In the genomic region with DNA sequence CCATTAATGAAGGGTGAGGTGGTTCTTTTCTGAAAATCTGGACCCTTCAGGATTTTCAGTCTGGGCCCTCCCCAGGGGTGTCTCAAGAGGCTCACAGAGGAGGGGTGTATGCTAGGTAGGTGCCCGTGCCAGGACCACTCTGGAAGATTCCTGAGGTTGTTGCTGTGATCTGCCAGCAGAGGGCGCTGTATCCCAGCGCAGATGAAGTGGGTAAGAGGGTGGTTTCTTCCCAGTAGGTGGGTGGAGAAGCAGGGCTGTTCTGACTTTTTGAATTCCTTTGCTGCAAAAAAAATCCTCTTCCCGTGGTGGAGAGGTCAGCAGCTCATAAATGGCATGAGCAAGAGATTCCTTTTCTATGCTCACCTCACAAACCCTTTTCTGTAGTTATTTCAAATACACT, we compare ENCODE assay signal across 9 cellular contexts. TPM values are rescaled to one million over a fixed set of nuclear protein-coding genes. Genes with fewer than 3 reads are reported as not detected.
DNase-seq lines count a peak whose midpoint lies in the region; ATAC-seq, FAIRE-seq and TF ChIP-seq lines count a peak whose summit lies in the region.
"Had no signal": no experiment of that assay in that cellular context is flagged by ENCODE, and none has a peak within 500 bp of the region (broad histone marks: within the 10 kb centered on the region; RNA-seq: fewer than 3 reads in every experiment).

No MANE protein-coding gene starts in this region.

- ATAC-seq in HepG2: peak; percentile 89
- peak; percentile 65 for ATAC-seq in stimulated activated naive CD8-positive, alpha-beta T cell treated with anti-CD3 and anti-CD28 coated beads, Interleukin-15, amount 100 ng/mL, for 72 hours

- no peaks in the 10 kb centered on the region for H3K27me3 Mint-ChIP-seq in stimulated activated naive CD8-positive, alpha-beta T cell treated with anti-CD3 and anti-CD28 coated beads, Interleukin-15, amount 100 ng/mL, for 72 hours

- no peak overlapping the region for H3K27ac Mint-ChIP-seq in stimulated activated naive CD8-positive, alpha-beta T cell treated with anti-CD3 and anti-CD28 coated beads, Interleukin-15, amount 100 ng/mL, for 72 hours

- DNase-seq in DMS79 treated with DMSO at 0.1 percent for 48 hours (lab: John Stamatoyannopoulos, UW): peak; percentile 27
- no peak for DNase-seq in DMS79 (lab: John Stamatoyannopoulos, UW)
- peak; percentile 32 for DNase-seq in UCSD-AML1 (lab: John Stamatoyannopoulos, UW; ENCODE audit: unreplicated experiment)
- peak; percentile 32 to 43 for DNase-seq in cardiac fibroblast (ENCODE audit: low read depth in 2 of 2)
- peak; percentile 5 for DNase-seq in HepG2 (ENCODE audit: low spot score)
- DNase-seq in stimulated activated naive CD8-positive, alpha-beta T cell treated with anti-CD3 and anti-CD28 coated beads, Interleukin-15, amount 100 ng/mL, for 72 hours: peak; percentile 21 to 30
- DNase-seq in NK-92 (lab: John Stamatoyannopoulos, UW; ENCODE audit: unreplicated experiment): no peak

- no peak for TF ChIP-seq POLR2A in HepG2 (IDR thresholded peaks at IDR 0.05; ENCODE audit: insufficient read depth in 1 of 2, low read depth in 2 of 2, low read length in 2 of 2)

- peak overlapping the region; percentile 32 for H3K4me2 ChIP-seq in HepG2 (ENCODE audit: low read depth, low read length)

- no peaks in the 10 kb centered on the region for H4K20me1 ChIP-seq in HepG2 (ENCODE audit: insufficient read depth, low read length)

- TF ChIP-seq CTCF in LNCAP (IDR thresholded peaks at IDR 0.05): peak; percentile 76
- peak; percentile 77 for TF ChIP-seq CTCF in cardiac fibroblast (IDR thresholded peaks at IDR 0.05; ENCODE audit: low read depth, low read length)
- peak; percentile 72 for TF ChIP-seq CTCF in HepG2 (CRISPR knock-in tag; IDR thresholded peaks at IDR 0.05)

- no peaks in the 10 kb centered on the region for H3K9me3 Mint-ChIP-seq in stimulated activated naive CD8-positive, alpha-beta T cell treated with anti-CD3 and anti-CD28 coated beads, Interleukin-15, amount 100 ng/mL, for 72 hours

- H3K9ac ChIP-seq in HepG2 (ENCODE audit: insufficient read depth, low read depth, low read length): no peak overlapping the region

- no peak overlapping the region for H2AFZ ChIP-seq in HepG2 (ENCODE audit: low read length)

- WGBS in HepG2 (ENCODE audit: low lambda C conversion rate): 8% methylated on average over 4 of the region's 4 CpGs

- CTCF ChIA-PET in HepG2 (lab: Yijun Ruan, JAX; ENCODE audit: low intra/inter-chr PET ratio, low total read pairs): interaction anchor here (0.7 kb wide), 1 partner anchor 91 kb away, joined by 3 read pairs; no protein-coding TSS in a partner anchor

- no peaks in the 10 kb centered on the region; the same call in 1 of the 2 replicates for H3K4me1 ChIP-seq in HepG2 (ENCODE audit: insufficient read depth, low read length)

- in situ Hi-C loops in HepG2 (cut with HindIII; ENCODE audit: extremely low pct_ligation_motif_present, low pct_unique_long_range_greater_than_20kb): no loop called here

- no peaks in the 10 kb centered on the region for H3K36me3 ChIP-seq in HepG2 (replicated peaks in 1 of 2; ENCODE audit: control insufficient read depth in 1 of 2, insufficient read depth in 2 of 2, low read length in 2 of 2)

- 0 out of 2 replicates have a peak, but pooled peaks have one; percentile 20 for TF ChIP-seq RAD21 in HepG2 (CRISPR knock-in tag; IDR thresholded peaks at IDR 0.05)

- no peak overlapping the region for H3K27ac ChIP-seq in HepG2 (ENCODE audit: extremely low read length, insufficient read depth, low read length)

- intact Hi-C loops in HepG2 (cut with micrococcal nuclease; ENCODE audit: unreplicated experiment): no loop called here

- POLR2A ChIA-PET in HepG2 (lab: Yijun Ruan, JAX): no interaction called here

- no peak overlapping the region for H3K4me3 ChIP-seq in cardiac fibroblast (replicated peaks in 1 of 2; ENCODE audit: low read depth in 2 of 2, low read length in 2 of 2)
- no peak overlapping the region for H3K4me3 ChIP-seq in HepG2 (replicated peaks in 1 of 3; ENCODE audit: insufficient read depth in 1 of 3, low read depth in 2 of 3, low read length in 3 of 3)

- BruUV-seq in HepG2 (replicated peaks; lab: Mats Ljungman, UMichigan): no TSS peak

- H3K79me2 ChIP-seq in HepG2 (ENCODE audit: insufficient read depth, low read length): no peaks in the 10 kb centered on the region

- no peak for FAIRE-seq in HepG2 (lab: Jason Lieb, UNC)
- FAIRE-seq: A204.1 had no signal

- no peaks in the 10 kb centered on the region for H3K27me3 ChIP-seq in HepG2 (ENCODE audit: control insufficient read depth in 1 of 2, insufficient read depth in 2 of 2, low read length in 2 of 2)

- peaks cover 11% of the 10 kb centered on the region for H3K4me1 Mint-ChIP-seq in stimulated activated naive CD8-positive, alpha-beta T cell treated with anti-CD3 and anti-CD28 coated beads, Interleukin-15, amount 100 ng/mL, for 72 hours

- no peak for TF ChIP-seq EP300 in HepG2 (IDR thresholded peaks at IDR 0.05; ENCODE audit: low read depth in 2 of 2, low read length in 2 of 2)
- TF ChIP-seq EP300 in HepG2 (CRISPR knock-in tag; IDR thresholded peaks at IDR 0.05; ENCODE audit: borderline replicate concordance): no peak

- no peaks in the 10 kb centered on the region for H3K9me3 ChIP-seq in HepG2 (ENCODE audit: low read length)

- no peak overlapping the region for H3K4me3 Mint-ChIP-seq in stimulated activated naive CD8-positive, alpha-beta T cell treated with anti-CD3 and anti-CD28 coated beads, Interleukin-15, amount 100 ng/mL, for 72 hours

TF ChIP-seq in HepG2, 621 proteins besides CTCF, POLR2A, EP300 and RAD21:
- TF ChIP-seq SMC3 (IDR thresholded peaks at IDR 0.05; ENCODE audit: low read length): peak; percentile 44; the same call in 1 of the 2 replicates
- TF ChIP-seq, protein P1, sequence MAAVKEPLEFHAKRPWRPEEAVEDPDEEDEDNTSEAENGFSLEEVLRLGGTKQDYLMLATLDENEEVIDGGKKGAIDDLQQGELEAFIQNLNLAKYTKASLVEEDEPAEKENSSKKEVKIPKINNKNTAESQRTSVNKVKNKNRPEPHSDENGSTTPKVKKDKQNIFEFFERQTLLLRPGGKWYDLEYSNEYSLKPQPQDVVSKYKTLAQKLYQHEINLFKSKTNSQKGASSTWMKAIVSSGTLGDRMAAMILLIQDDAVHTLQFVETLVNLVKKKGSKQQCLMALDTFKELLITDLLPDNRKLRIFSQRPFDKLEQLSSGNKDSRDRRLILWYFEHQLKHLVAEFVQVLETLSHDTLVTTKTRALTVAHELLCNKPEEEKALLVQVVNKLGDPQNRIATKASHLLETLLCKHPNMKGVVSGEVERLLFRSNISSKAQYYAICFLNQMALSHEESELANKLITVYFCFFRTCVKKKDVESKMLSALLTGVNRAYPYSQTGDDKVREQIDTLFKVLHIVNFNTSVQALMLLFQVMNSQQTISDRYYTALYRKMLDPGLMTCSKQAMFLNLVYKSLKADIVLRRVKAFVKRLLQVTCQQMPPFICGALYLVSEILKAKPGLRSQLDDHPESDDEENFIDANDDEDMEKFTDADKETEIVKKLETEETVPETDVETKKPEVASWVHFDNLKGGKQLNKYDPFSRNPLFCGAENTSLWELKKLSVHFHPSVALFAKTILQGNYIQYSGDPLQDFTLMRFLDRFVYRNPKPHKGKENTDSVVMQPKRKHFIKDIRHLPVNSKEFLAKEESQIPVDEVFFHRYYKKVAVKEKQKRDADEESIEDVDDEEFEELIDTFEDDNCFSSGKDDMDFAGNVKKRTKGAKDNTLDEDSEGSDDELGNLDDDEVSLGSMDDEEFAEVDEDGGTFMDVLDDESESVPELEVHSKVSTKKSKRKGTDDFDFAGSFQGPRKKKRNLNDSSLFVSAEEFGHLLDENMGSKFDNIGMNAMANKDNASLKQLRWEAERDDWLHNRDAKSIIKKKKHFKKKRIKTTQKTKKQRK (IDR thresholded peaks at IDR 0.05; ENCODE audit: low read length): no peak
- peak; percentile 56 for TF ChIP-seq STAG1 (CRISPR knock-in tag; IDR thresholded peaks at IDR 0.05)
- TF ChIP-seq, protein P2, sequence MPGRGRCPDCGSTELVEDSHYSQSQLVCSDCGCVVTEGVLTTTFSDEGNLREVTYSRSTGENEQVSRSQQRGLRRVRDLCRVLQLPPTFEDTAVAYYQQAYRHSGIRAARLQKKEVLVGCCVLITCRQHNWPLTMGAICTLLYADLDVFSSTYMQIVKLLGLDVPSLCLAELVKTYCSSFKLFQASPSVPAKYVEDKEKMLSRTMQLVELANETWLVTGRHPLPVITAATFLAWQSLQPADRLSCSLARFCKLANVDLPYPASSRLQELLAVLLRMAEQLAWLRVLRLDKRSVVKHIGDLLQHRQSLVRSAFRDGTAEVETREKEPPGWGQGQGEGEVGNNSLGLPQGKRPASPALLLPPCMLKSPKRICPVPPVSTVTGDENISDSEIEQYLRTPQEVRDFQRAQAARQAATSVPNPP (CRISPR knock-in tag; IDR thresholded peaks at IDR 0.05): no peak
- TF ChIP-seq TEAD3 (CRISPR knock-in tag; optimal IDR thresholded peaks at IDR 0.05; ENCODE audit: borderline replicate concordance): peak; percentile 18

RNA-seq across cellular contexts. Expression of a gene that starts 51.1 kb away (rescaled TPM):
- 24.2 and 29.0 TPM in 2 replicates for total RNA-seq in HepG2 (2016; rRNA removed; fragmentation: Illumina TruSeq; extraction: Trizol)
- 3.4 and 3.6 TPM in 2 replicates for total RNA-seq in HepG2 (2016; cell fraction: cytosol; rRNA removed; fragmentation: Illumina TruSeq; extraction: Trizol; ENCODE audit: low read depth)
- total RNA-seq in HepG2 (2016; cell fraction: insoluble cytoplasmic fraction; rRNA removed; fragmentation: Illumina TruSeq; extraction: Trizol): 25.6 and 30.1 TPM in 2 replicates
- 15.1 and 16.1 TPM in 2 replicates for total RNA-seq in HepG2 (2016; cell fraction: membrane; rRNA removed; fragmentation: Illumina TruSeq; extraction: Trizol)
- total RNA-seq in HepG2 (2016; cell fraction: nucleus; rRNA removed; fragmentation: Illumina TruSeq; extraction: Trizol): 46.3 and 51.2 TPM in 2 replicates
- 98.2 and 129 TPM in 2 replicates for polyA plus RNA-seq in HepG2 (2011; rRNA removed)
- polyA plus RNA-seq in HepG2 (2011; cell fraction: cytosol; rRNA removed): 52.1 and 54.9 TPM in 2 replicates
- 132 and 134 TPM in 2 replicates for polyA plus RNA-seq in HepG2 (2011; cell fraction: nucleus; rRNA removed)
- polyA plus RNA-seq in HepG2 (2012): 50.7 and 55.4 TPM in 2 replicates
- polyA plus RNA-seq in HepG2 (2016; cell fraction: cytosol; fragmentation: Illumina TruSeq; extraction: Trizol; ENCODE audit: low read depth): 2.7 and 4.0 TPM in 2 replicates
- 41.9 and 45.6 TPM in 2 replicates for polyA plus RNA-seq in HepG2 (2016; cell fraction: insoluble cytoplasmic fraction; fragmentation: Illumina TruSeq; extraction: Trizol; ENCODE audit: low read depth)
- 14.3 and 15.0 TPM in 2 replicates for polyA plus RNA-seq in HepG2 (2016; cell fraction: membrane; fragmentation: Illumina TruSeq; extraction: Trizol; ENCODE audit: low read depth)
- polyA plus RNA-seq in HepG2 (2016; cell fraction: nucleus; fragmentation: Illumina TruSeq; extraction: Trizol; ENCODE audit: insufficient read depth, low read depth): 122 and 131 TPM in 2 replicates
- 29.6 and 74.2 TPM in 2 replicates for polyA minus RNA-seq in HepG2 (2011; rRNA and poly(A)+ RNA removed; ENCODE audit: low replicate concordance)
- polyA minus RNA-seq in HepG2 (2011; cell fraction: cytosol; rRNA and poly(A)+ RNA removed): 26.4 and 26.5 TPM in 2 replicates
- polyA minus RNA-seq in HepG2 (2011; cell fraction: nucleus; rRNA and poly(A)+ RNA removed): 77.5 and 82.1 TPM in 2 replicates

Comparison
In these comparisons a context has a peak if more than half of its experiments do, and no peak if none do; other contexts are left out.
1. DNase-seq: peak in DMS79 treated with DMSO at 0.1 percent for 48 hours (single experiment), UCSD-AML1 (single experiment), cardiac fibroblast (2 of 2), HepG2 (single experiment) and stimulated activated naive CD8-positive, alpha-beta T cell treated with anti-CD3 and anti-CD28 coated beads, Interleukin-15, amount 100 ng/mL, for 72 hours (2 of 2); none in DMS79 (single experiment) and NK-92 (single experiment).
2. Peak in every context shown above with its lines, with median percentiles within 50 percentile points of each other: CTCF ChIP-seq.